8 cellular contexts compared by ENCODE assay signal in the genomic region with DNA sequence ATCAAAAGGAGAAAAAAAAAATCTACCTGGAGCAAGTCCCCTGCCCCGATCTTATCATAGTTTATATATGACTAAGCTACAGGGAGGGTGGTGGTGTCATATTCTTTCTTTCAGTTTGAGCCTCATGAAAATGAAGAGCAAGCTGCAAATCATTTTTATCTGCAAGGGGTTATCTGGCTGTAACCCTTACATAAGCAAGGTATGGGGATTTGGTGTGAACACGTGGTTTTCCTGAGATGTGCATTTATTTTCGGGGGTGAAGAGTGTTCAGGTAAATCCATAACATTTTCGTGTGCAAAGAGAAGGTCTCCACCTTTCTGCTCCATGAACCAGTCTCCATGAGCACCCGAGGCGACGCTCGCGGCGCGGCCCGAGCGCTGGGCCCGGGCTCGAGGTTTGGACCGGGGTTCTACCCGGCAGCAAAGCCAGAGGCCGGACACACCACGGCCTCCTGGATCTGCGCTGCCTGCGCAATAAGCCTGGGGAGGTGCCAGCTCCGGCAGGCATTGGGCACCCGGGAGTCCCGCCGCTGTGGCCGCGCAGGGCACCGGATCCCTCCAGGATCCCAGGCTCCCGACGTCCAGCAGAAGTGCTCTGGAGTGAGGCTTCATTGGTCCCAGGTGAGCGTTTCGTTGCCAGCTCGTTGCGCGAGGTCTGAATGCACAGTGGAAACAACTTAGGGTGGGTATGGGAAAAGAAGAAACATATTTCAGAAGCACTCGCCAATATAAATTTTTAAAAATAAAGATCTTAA. TPM values are rescaled to one million over a fixed set of nuclear protein-coding genes. Genes with fewer than 3 reads are reported as not detected.
DNase-seq lines count a peak whose midpoint lies in the region; ATAC-seq, FAIRE-seq and TF ChIP-seq lines count a peak whose summit lies in the region.

No MANE protein-coding gene starts in this region.

- H3K27ac Mint-ChIP-seq in T-helper 17 cell, result peak overlapping the region; percentile 98

- H3K4me3 Mint-ChIP-seq in T-helper 17 cell, result peak overlapping the region; percentile 89

- H3K4me3 ChIP-seq in A549 (peak overlapping the region; percentile 47), HFF-Myc (replicated peaks; ENCODE audit: low read depth, low read length) (peak overlapping the region; percentile 60), MG63 (peak overlapping the region; percentile 71), left lung (peak overlapping the region; percentile 56 to 66)

- no peak for FAIRE-seq in A549 (lab: Jason Lieb, UNC)

- peaks cover 4% of the 10 kb centered on the region for H3K27me3 Mint-ChIP-seq in T-helper 17 cell

- H3K9me3 ChIP-seq in A549 (no peaks in the 10 kb centered on the region), MG63 (no peaks in the 10 kb centered on the region), T-helper 17 cell (ENCODE audit: control insufficient read depth, low read length, poor library complexity, severe bottlenecking) (no peaks in the 10 kb centered on the region), left lung (no peaks in the 10 kb centered on the region)

- TF ChIP-seq POLR2A in A549 (IDR thresholded peaks at IDR 0.05; ENCODE audit: low read length), result no peak

- DNase-seq in A549 (ENCODE audit: low read depth in 1 of 2, low spot score in 1 of 2) (peak; percentile 81 to 92), GM04504 (ENCODE audit: low read depth) (peak; percentile 58), HFF-Myc (ENCODE audit: extremely low read depth, low read depth) (no peak), MG63 (peak; percentile 87), T-helper 17 cell (peak in 1 of 3 donors; percentile 27), dermis blood vessel endothelial cell (peak; percentile 76), left lung (peak; percentile 76 to 92)
- DNase-seq in stimulated activated CD4-positive, alpha-beta T cell treated with anti-CD3 and anti-CD28 coated beads, TNF-alpha, amount 100 ng/mL, for 24 hours (ENCODE audit: low read depth in 3 of 3), result peak in 2 of 3 experiments; percentile 15 to 37

- H3K36me3 Mint-ChIP-seq in T-helper 17 cell (ENCODE audit: low read depth), result peaks cover 3% of the 10 kb centered on the region

- H3K27me3 ChIP-seq in MG63 (no peaks in the 10 kb centered on the region), left lung (no peaks in the 10 kb centered on the region)

- H3K36me3 ChIP-seq in MG63 (no peaks in the 10 kb centered on the region), left lung (no peaks in the 10 kb centered on the region)

- TF ChIP-seq EP300 in A549 (IDR thresholded peaks at IDR 0.05), result no peak

- ATAC-seq in A549, result peak; percentile 96
- peak; percentile 54 for ATAC-seq in T-helper 17 cell
- ATAC-seq in left lung, result peak; percentile 85

- intact Hi-C loops in left lung (cut with DNase I), result loop anchor here in 1 of 2 donors (10.0 kb wide), 1 partner anchor 55 kb away; no protein-coding TSS in a partner anchor

- CTCF ChIA-PET in A549 (lab: Yijun Ruan, JAX), result interaction anchor here (1.2 to 1.8 kb wide), 3 partner anchors 65 to 656 kb away, joined by 3 to 10 read pairs (median 4); no protein-coding TSS in a partner anchor

- 1% methylated on average over 27 of the region's 36 CpGs for WGBS in A549 (ENCODE audit: missing lambda C conversion rate)

- TF ChIP-seq CTCF in A549 (IDR thresholded peaks at IDR 0.05), result no peak
- no peak for TF ChIP-seq CTCF in HFF-Myc (IDR thresholded peaks at IDR 0.05; ENCODE audit: low read depth, low read length, missing control alignments)
- no peak for TF ChIP-seq CTCF in left lung (IDR thresholded peaks at IDR 0.05)

- POLR2A ChIA-PET in A549 (lab: Yijun Ruan, JAX), result interaction anchor here (0.8 to 2.3 kb wide), 5 partner anchors 35 to 187 kb away, joined by 3 to 26 read pairs (median 13); no protein-coding TSS in a partner anchor

- peak overlapping the region; percentile 80 for H3K4me2 ChIP-seq in A549

- H3K4me1 ChIP-seq in A549 (peaks cover 24% of the 10 kb centered on the region), left lung (peaks cover 6 to 27% of the 10 kb centered on the region in 2 donors)

- TF ChIP-seq RAD21 in A549 (conservative IDR thresholded peaks at IDR 0.05 in 1 of 2, IDR thresholded peaks at IDR 0.05 in 1 of 2), result no peak; a peak in 1 of 5 replicates

- H3K4me1 Mint-ChIP-seq in T-helper 17 cell, result peaks cover 13% of the 10 kb centered on the region

- H3K27ac ChIP-seq in A549 (peak overlapping the region; percentile 75 to 89), left lung (peak overlapping the region; percentile 82 to 95)

TF ChIP-seq in A549, 52 proteins besides CTCF, POLR2A, EP300 and RAD21 (continues in another document):
- TF ChIP-seq, protein P1, sequence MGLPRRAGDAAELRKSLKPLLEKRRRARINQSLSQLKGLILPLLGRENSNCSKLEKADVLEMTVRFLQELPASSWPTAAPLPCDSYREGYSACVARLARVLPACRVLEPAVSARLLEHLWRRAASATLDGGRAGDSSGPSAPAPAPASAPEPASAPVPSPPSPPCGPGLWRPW (IDR thresholded peaks at IDR 0.05), result no peak
- no peak for TF ChIP-seq RCOR1 (IDR thresholded peaks at IDR 0.05; ENCODE audit: low read depth, low read length)
- peak; percentile 11 to 55; a peak in 2 of 4 replicates for TF ChIP-seq CEBPB (IDR thresholded peaks at IDR 0.05)
- TF ChIP-seq CBX2 (IDR thresholded peaks at IDR 0.05; ENCODE audit: borderline replicate concordance, low read depth), result no peak
- no peak for TF ChIP-seq RNF2 (IDR thresholded peaks at IDR 0.05; ENCODE audit: borderline replicate concordance, low read depth)
- no peak; the same call in 2 of the 3 replicates for TF ChIP-seq SMC3 (IDR thresholded peaks at IDR 0.05)
- no peak for TF ChIP-seq FOSL2 (IDR thresholded peaks at IDR 0.05)
- no peak for TF ChIP-seq FOSL2 (CRISPR knock-in tag; IDR thresholded peaks at IDR 0.05)
- no peak for TF ChIP-seq SREBF2 (IDR thresholded peaks at IDR 0.05)
- no peak for TF ChIP-seq FOSB (CRISPR knock-in tag; IDR thresholded peaks at IDR 0.05)
- TF ChIP-seq MAFK (IDR thresholded peaks at IDR 0.05; ENCODE audit: partially characterized antibody), result no peak
- no peak for TF ChIP-seq NR3C1 (IDR thresholded peaks at IDR 0.05)
- no peak for TF ChIP-seq NPAS2 (CRISPR knock-in tag; IDR thresholded peaks at IDR 0.05; ENCODE audit: borderline replicate concordance)
- TF ChIP-seq FOXS1 (CRISPR knock-in tag; IDR thresholded peaks at IDR 0.05), result no peak
- TF ChIP-seq ZFP36 (IDR thresholded peaks at IDR 0.05; ENCODE audit: borderline replicate concordance, partially characterized antibody), result no peak
- no peak for TF ChIP-seq MYC (IDR thresholded peaks at IDR 0.05; ENCODE audit: borderline replicate concordance, low read length)
- TF ChIP-seq TP53 (CRISPR knock-in tag; IDR thresholded peaks at IDR 0.05), result no peak
- no peak for TF ChIP-seq HOXA7 (CRISPR knock-in tag; IDR thresholded peaks at IDR 0.05)
- TF ChIP-seq, protein P2, sequence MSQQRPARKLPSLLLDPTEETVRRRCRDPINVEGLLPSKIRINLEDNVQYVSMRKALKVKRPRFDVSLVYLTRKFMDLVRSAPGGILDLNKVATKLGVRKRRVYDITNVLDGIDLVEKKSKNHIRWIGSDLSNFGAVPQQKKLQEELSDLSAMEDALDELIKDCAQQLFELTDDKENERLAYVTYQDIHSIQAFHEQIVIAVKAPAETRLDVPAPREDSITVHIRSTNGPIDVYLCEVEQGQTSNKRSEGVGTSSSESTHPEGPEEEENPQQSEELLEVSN (IDR thresholded peaks at IDR 0.05; ENCODE audit: borderline replicate concordance, low read depth), result peak; percentile 51; the same call in 1 of the 2 replicates
- peak; percentile 60 for TF ChIP-seq PHF8 (IDR thresholded peaks at IDR 0.05; ENCODE audit: borderline replicate concordance, low read depth)
- TF ChIP-seq ZNF302 (CRISPR knock-in tag; IDR thresholded peaks at IDR 0.05), result no peak
- no peak for TF ChIP-seq EHMT2 (IDR thresholded peaks at IDR 0.05; ENCODE audit: low read depth)
- no peak for TF ChIP-seq KDM5A (IDR thresholded peaks at IDR 0.05)
- 0 out of 2 replicates have a peak, but pooled peaks have one; percentile 27 for TF ChIP-seq HOXB5 (CRISPR knock-in tag; IDR thresholded peaks at IDR 0.05)
- no peak for TF ChIP-seq ELK1 (IDR thresholded peaks at IDR 0.05; ENCODE audit: low read depth, low read length)
- TF ChIP-seq RARB (CRISPR knock-in tag; IDR thresholded peaks at IDR 0.05), result no peak

RNA-seq across cellular contexts. Expression of gene GPD2, which starts 36.1 kb away (rescaled TPM):
- polyA plus RNA-seq in A549 (2011; rRNA removed), result 39.6 and 41.9 TPM in 2 replicates
- polyA plus RNA-seq in A549 (2012; cell fraction: cytosol; rRNA removed), result 7.9 and 8.6 TPM in 2 replicates
- 5.6 and 8.6 TPM in 2 replicates for polyA plus RNA-seq in A549 (2012; cell fraction: nucleus; rRNA removed)
- 26.6 to 28.3 TPM (median 27.8 TPM) in 3 replicates for polyA plus RNA-seq in A549 (2017; fragmentation: RNase III; extraction: RNeasy Plus Mini Kit Qiagen cat#74134 plus additional on column Dnase treatment)
- polyA minus RNA-seq in A549 (2011; rRNA and poly(A)+ RNA removed), result 76.4 and 79.8 TPM in 2 replicates
- 25.4 and 51.7 TPM in 2 replicates for total RNA-seq in MG63 (2014; rRNA removed; shearing (Covaris generic); ENCODE audit: low replicate concordance)
- 10 to 100 TPM in 1 of 2 donors, 1 to 10 TPM in 1; 9.8 to 12.7 TPM for total RNA-seq in T-helper 17 cell
- total RNA-seq in dermis blood vessel endothelial cell, result 68.1 and 105 TPM in 2 replicates
- 10 to 100 TPM; 31.2 to 44.3 TPM for total RNA-seq in left lung
